In the genomic region with DNA sequence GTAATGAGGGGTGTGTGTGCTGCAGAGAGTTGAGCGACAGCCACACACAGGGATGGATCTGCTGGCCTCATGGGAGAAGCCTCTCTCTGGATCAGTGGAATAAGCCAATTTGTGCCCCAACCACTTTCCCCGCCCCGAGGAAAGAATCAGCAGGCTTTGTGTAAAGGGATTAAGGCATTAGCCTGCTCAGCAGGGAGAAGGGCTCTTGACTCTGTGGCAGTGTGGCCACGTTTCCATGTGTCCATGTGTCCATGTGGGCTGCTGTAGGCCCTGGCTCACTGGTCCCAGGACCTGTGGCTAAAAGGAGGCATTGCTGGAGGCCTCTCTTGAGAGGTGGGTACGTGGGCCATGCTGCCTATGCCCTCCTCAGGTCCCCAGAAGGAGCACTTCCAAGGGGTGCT, we compare ENCODE assay signal across 22 cellular contexts.
DNase-seq lines count a peak whose midpoint lies in the region; ATAC-seq lines count a peak whose summit lies in the region.
"Had no signal": no experiment of that assay in that cellular context is flagged by ENCODE, and none has a peak within 500 bp of the region (broad histone marks: within the 10 kb centered on the region; RNA-seq: fewer than 3 reads in every experiment).

No MANE protein-coding gene starts in this region.

- intact Hi-C loops in sciatic nerve (cut with DNase I), result no loop called here
- intact Hi-C loops in naive thymus-derived CD4-positive, alpha-beta T cell (cut with micrococcal nuclease), result no loop called here

- POLR2A ChIA-PET in naive thymus-derived CD4-positive, alpha-beta T cell (lab: Charles Lee), result no interaction called here

- CTCF ChIA-PET in naive thymus-derived CD4-positive, alpha-beta T cell (lab: Charles Lee), result interaction anchor here (0.5 kb wide), 1 partner anchor 28 kb away, joined by 5 read pairs; no protein-coding TSS in a partner anchor

- no peak overlapping the region for H3K27ac ChIP-seq in naive thymus-derived CD4-positive, alpha-beta T cell (ENCODE audit: low read depth, low read length)
- H3K27ac ChIP-seq: Peyer's patch, thoracic aorta had no signal

- no peak overlapping the region for H3K4me3 ChIP-seq in naive thymus-derived CD4-positive, alpha-beta T cell (ENCODE audit: low read length)
- H3K4me3 ChIP-seq: K562, Peyer's patch, thoracic aorta had no signal

- no peaks in the 10 kb centered on the region for H3K36me3 Mint-ChIP-seq in naive thymus-derived CD4-positive, alpha-beta T cell
- H3K36me3 Mint-ChIP-seq in activated T-cell treated with anti-CD3 and anti-CD28 coated beads, Interleukin-2, amount 50 U/mL, for 24 hours (ENCODE audit: low read depth), result no peaks in the 10 kb centered on the region
- H3K36me3 Mint-ChIP-seq: activated naive CD4-positive, alpha-beta T cell treated with anti-CD3 and anti-CD28 coated beads, Interleukin-2, amount 10 ng/mL, durations not matched to agents 7 days and 5 days; CD4-positive, CD25-positive, alpha-beta regulatory T cell had no signal

- peaks cover 0 to 4% (median 0%) of the 10 kb centered on the region in 5 donors for H3K27me3 Mint-ChIP-seq in naive thymus-derived CD4-positive, alpha-beta T cell
- no peaks in the 10 kb centered on the region for H3K27me3 Mint-ChIP-seq in activated T-cell treated with anti-CD3 and anti-CD28 coated beads, Interleukin-2, amount 50 U/mL, for 24 hours
- H3K27me3 Mint-ChIP-seq: CD4-positive, CD25-positive, alpha-beta regulatory T cell had no signal

- DNase-seq in ELF-1 (ENCODE audit: low read depth, low spot score) (peak; percentile 77), NCI-H82 (lab: John Stamatoyannopoulos, UW) (peak; percentile 99), sciatic nerve (ENCODE audit: low spot score) (peak; percentile 35)
- DNase-seq in naive thymus-derived CD4-positive, alpha-beta T cell, result no peak
- no peak for DNase-seq in activated T-cell treated with anti-CD3 and anti-CD28 coated beads, Interleukin-2, amount 50 U/mL, for 24 hours
- DNase-seq: activated naive CD4-positive, alpha-beta T cell treated with anti-CD3 and anti-CD28 coated beads, Interleukin-2, amount 10 ng/mL, durations not matched to agents 7 days and 5 days; activated T-cell treated with anti-CD3 and anti-CD28 coated beads, Interleukin-2, amount 50 U/mL, for 72 hours; anterior cingulate cortex; caudate nucleus; CD4-positive, CD25-positive, alpha-beta regulatory T cell; DMS153; NCI-H1417 treated with DMSO at 0.1 percent for 48 hours; NCI-H2107; NK-92 treated with Interleukin-12 subunit alpha and Interleukin-12 subunit beta, amount 100 ng/mL, for 24 hours; Peyer's patch; stimulated activated CD4-positive, alpha-beta T cell treated with anti-CD3 and anti-CD28 coated beads, Interleukin-12 subunit alpha, Interleukin-12 subunit beta, amount 100 ng/mL, for 4 hours; stimulated activated CD4-positive, alpha-beta T cell treated with anti-CD3 and anti-CD28 coated beads, Interleukin-4, amount 100 ng/mL, for 4 hours; stimulated activated naive CD4-positive, alpha-beta T cell treated with Interleukin-2 at 50 U/mL for 16 hours had no signal

- no peaks in the 10 kb centered on the region for H3K9me3 ChIP-seq in naive thymus-derived CD4-positive, alpha-beta T cell (ENCODE audit: control insufficient read depth in 2 of 3, low read length in 3 of 3)
- H3K9me3 ChIP-seq: Peyer's patch, thoracic aorta had no signal

- no peaks in the 10 kb centered on the region for H3K36me3 ChIP-seq in naive thymus-derived CD4-positive, alpha-beta T cell (ENCODE audit: control insufficient read depth in 2 of 3, insufficient read depth in 3 of 3, low read length in 3 of 3)
- H3K36me3 ChIP-seq: Peyer's patch, thoracic aorta had no signal

- H3K27ac Mint-ChIP-seq in naive thymus-derived CD4-positive, alpha-beta T cell, result no peak overlapping the region
- no peak overlapping the region for H3K27ac Mint-ChIP-seq in activated T-cell treated with anti-CD3 and anti-CD28 coated beads, Interleukin-2, amount 50 U/mL, for 24 hours
- H3K27ac Mint-ChIP-seq: activated naive CD4-positive, alpha-beta T cell treated with anti-CD3 and anti-CD28 coated beads, Interleukin-2, amount 10 ng/mL, durations not matched to agents 7 days and 5 days; activated T-cell treated with anti-CD3 and anti-CD28 coated beads, Interleukin-2, amount 50 U/mL, for 72 hours had no signal

- no peaks in the 10 kb centered on the region for H3K9me3 Mint-ChIP-seq in naive thymus-derived CD4-positive, alpha-beta T cell
- H3K9me3 Mint-ChIP-seq in activated T-cell treated with anti-CD3 and anti-CD28 coated beads, Interleukin-2, amount 50 U/mL, for 24 hours, result no peaks in the 10 kb centered on the region
- H3K9me3 Mint-ChIP-seq: activated naive CD4-positive, alpha-beta T cell treated with anti-CD3 and anti-CD28 coated beads, Interleukin-2, amount 10 ng/mL, durations not matched to agents 7 days and 5 days; activated T-cell treated with anti-CD3 and anti-CD28 coated beads, Interleukin-2, amount 50 U/mL, for 72 hours; CD4-positive, CD25-positive, alpha-beta regulatory T cell had no signal

- ATAC-seq in esophagus mucosa (peak; percentile 34), sciatic nerve (no peak), GM21825 (IDR thresholded peaks at IDR 0.05; ENCODE audit: unreplicated experiment) (no peak)
- no peak for ATAC-seq in naive thymus-derived CD4-positive, alpha-beta T cell
- ATAC-seq: activated T-cell treated with anti-CD3 and anti-CD28 coated beads, Interleukin-2, amount 50 U/mL, for 72 hours; K562 had no signal

- no peak overlapping the region for H3K4me3 Mint-ChIP-seq in naive thymus-derived CD4-positive, alpha-beta T cell
- no peak overlapping the region for H3K4me3 Mint-ChIP-seq in activated T-cell treated with anti-CD3 and anti-CD28 coated beads, Interleukin-2, amount 50 U/mL, for 24 hours
- H3K4me3 Mint-ChIP-seq: activated naive CD4-positive, alpha-beta T cell treated with anti-CD3 and anti-CD28 coated beads, Interleukin-2, amount 10 ng/mL, durations not matched to agents 7 days and 5 days; activated T-cell treated with anti-CD3 and anti-CD28 coated beads, Interleukin-2, amount 50 U/mL, for 72 hours; CD4-positive, CD25-positive, alpha-beta regulatory T cell had no signal

- H3K27me3 ChIP-seq in naive thymus-derived CD4-positive, alpha-beta T cell (ENCODE audit: control insufficient read depth in 2 of 2, insufficient read depth in 2 of 2, low read length in 2 of 2), result no peaks in the 10 kb centered on the region
- H3K27me3 ChIP-seq: Peyer's patch had no signal

- no peaks in the 10 kb centered on the region for H3K4me1 Mint-ChIP-seq in naive thymus-derived CD4-positive, alpha-beta T cell
- H3K4me1 Mint-ChIP-seq in activated T-cell treated with anti-CD3 and anti-CD28 coated beads, Interleukin-2, amount 50 U/mL, for 24 hours (ENCODE audit: low read depth), result no peaks in the 10 kb centered on the region
- H3K4me1 Mint-ChIP-seq: activated naive CD4-positive, alpha-beta T cell treated with anti-CD3 and anti-CD28 coated beads, Interleukin-2, amount 10 ng/mL, durations not matched to agents 7 days and 5 days; CD4-positive, CD25-positive, alpha-beta regulatory T cell had no signal

- no peaks in the 10 kb centered on the region for H3K4me1 ChIP-seq in naive thymus-derived CD4-positive, alpha-beta T cell (ENCODE audit: control insufficient read depth in 2 of 2, insufficient read depth in 2 of 2, low read length in 2 of 2)

Comparison
In these comparisons a context has a peak if more than half of its experiments do, and no peak if none do; other contexts are left out.
1. DNase-seq: peak in ELF-1 (single experiment), NCI-H82 (single experiment) and sciatic nerve (single experiment); none in naive thymus-derived CD4-positive, alpha-beta T cell (0 of 9) and activated T-cell treated with anti-CD3 and anti-CD28 coated beads, Interleukin-2, amount 50 U/mL, for 24 hours (single experiment).